1 cellular context compared by ENCODE assay signal in the genomic region with DNA sequence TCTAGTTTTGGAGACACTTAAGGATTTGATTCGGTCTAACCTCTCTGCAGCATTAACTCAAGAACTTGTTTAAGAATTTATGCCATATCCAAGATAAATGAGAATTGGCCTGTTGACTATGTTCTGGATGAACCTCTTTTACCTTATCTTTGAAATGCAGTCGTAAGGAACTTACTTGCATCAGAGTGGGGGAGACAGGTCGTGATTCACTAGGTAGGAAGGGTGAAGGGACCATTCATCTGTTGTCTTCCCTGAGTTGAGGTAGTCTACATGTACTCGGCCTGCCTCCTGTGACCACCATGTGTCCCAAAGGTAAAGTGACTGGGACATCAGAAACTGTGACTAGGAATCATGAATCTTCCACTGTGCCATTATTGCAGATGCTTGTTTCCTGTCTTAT.
TF ChIP-seq lines count a peak whose summit lies in the region.

No MANE protein-coding gene starts in this region.

TF ChIP-seq in K562, 482 proteins besides CTCF, POLR2A, EP300 and RAD21 (continued from another document and continues in another):
- TF ChIP-seq CBFA2T2 (conservative IDR thresholded peaks at IDR 0.05), result peak; percentile 75
- TF ChIP-seq ZNF217 (CRISPR knock-in tag; IDR thresholded peaks at IDR 0.05), result no peak
- peak; percentile 89 for TF ChIP-seq HMBOX1 (IDR thresholded peaks at IDR 0.05)
- peak; percentile 9 to 68; a peak in 1 of 4 replicates for TF ChIP-seq TRIM24 (IDR thresholded peaks at IDR 0.05)
- TF ChIP-seq YY1 (IDR thresholded peaks at IDR 0.05; ENCODE audit: borderline replicate concordance in 1 of 3, control insufficient read depth in 1 of 3, extremely low read depth in 1 of 3, insufficient read depth in 3 of 3, insufficient read length in 1 of 3, insufficient replicate concordance in 2 of 3, low read depth in 1 of 3, low read length in 2 of 3), result no peak
- no peak for TF ChIP-seq MBD2 (IDR thresholded peaks at IDR 0.05; ENCODE audit: borderline replicate concordance, low read depth)
- TF ChIP-seq FOS (IDR thresholded peaks at IDR 0.05; ENCODE audit: extremely low read depth, insufficient read length), result no peak
- TF ChIP-seq, protein P1, sequence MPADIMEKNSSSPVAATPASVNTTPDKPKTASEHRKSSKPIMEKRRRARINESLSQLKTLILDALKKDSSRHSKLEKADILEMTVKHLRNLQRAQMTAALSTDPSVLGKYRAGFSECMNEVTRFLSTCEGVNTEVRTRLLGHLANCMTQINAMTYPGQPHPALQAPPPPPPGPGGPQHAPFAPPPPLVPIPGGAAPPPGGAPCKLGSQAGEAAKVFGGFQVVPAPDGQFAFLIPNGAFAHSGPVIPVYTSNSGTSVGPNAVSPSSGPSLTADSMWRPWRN (IDR thresholded peaks at IDR 0.05; ENCODE audit: low read depth), result no peak
- 0 out of 2 replicates have a peak, but pooled peaks have one; percentile 29 for TF ChIP-seq ARID3A (IDR thresholded peaks at IDR 0.05; ENCODE audit: borderline replicate concordance, low read depth, low read length)
- TF ChIP-seq NFIC (IDR thresholded peaks at IDR 0.05), result peak; percentile 29; the same call in 1 of the 2 replicates
- TF ChIP-seq, protein P2, sequence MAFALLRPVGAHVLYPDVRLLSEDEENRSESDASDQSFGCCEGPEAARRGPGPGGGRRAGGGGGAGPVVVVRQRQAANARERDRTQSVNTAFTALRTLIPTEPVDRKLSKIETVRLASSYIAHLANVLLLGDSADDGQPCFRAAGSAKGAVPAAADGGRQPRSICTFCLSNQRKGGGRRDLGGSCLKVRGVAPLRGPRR (CRISPR knock-in tag; IDR thresholded peaks at IDR 0.05), result no peak
- TF ChIP-seq, protein P3, sequence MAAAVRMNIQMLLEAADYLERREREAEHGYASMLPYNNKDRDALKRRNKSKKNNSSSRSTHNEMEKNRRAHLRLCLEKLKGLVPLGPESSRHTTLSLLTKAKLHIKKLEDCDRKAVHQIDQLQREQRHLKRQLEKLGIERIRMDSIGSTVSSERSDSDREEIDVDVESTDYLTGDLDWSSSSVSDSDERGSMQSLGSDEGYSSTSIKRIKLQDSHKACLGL (CRISPR knock-in tag; IDR thresholded peaks at IDR 0.05; ENCODE audit: borderline replicate concordance, poor library complexity, severe bottlenecking), result no peak
- TF ChIP-seq GATA2 (CRISPR knock-in tag; IDR thresholded peaks at IDR 0.05), result 0 out of 2 replicates have a peak, but pooled peaks have one; percentile 21
- peak; percentile 59; the same call in 1 of the 2 replicates for TF ChIP-seq EHMT2 (IDR thresholded peaks at IDR 0.05)
- TF ChIP-seq MTA2 (IDR thresholded peaks at IDR 0.05; ENCODE audit: low read depth), result peak; percentile 51; the same call in 1 of the 2 replicates
- no peak for TF ChIP-seq GABPA (tag; conservative IDR thresholded peaks at IDR 0.05; ENCODE audit: low read depth)
- TF ChIP-seq JUND (IDR thresholded peaks at IDR 0.05; ENCODE audit: borderline replicate concordance, low read depth, low read length), result no peak
- TF ChIP-seq JUND (tag; IDR thresholded peaks at IDR 0.05; ENCODE audit: borderline replicate concordance, low read depth, low read length), result peak; percentile 30; the same call in 1 of the 3 replicates
- peak; percentile 86 for TF ChIP-seq ARID1B (IDR thresholded peaks at IDR 0.05)
- no peak for TF ChIP-seq ZNF324 (CRISPR knock-in tag; IDR thresholded peaks at IDR 0.05)
- peak; percentile 42; the same call in 1 of the 2 replicates for TF ChIP-seq SOX6 (IDR thresholded peaks at IDR 0.05)
- TF ChIP-seq CCAR2 (IDR thresholded peaks at IDR 0.05; ENCODE audit: low read depth, low read length), result no peak
- TF ChIP-seq HDAC1 (IDR thresholded peaks at IDR 0.05), result peak in 1 of 2 experiments; percentile 71; a peak in 2 of 4 replicates
- TF ChIP-seq ELK1 (CRISPR knock-in tag; IDR thresholded peaks at IDR 0.05), result no peak
- no peak for TF ChIP-seq ILK (tag; IDR thresholded peaks at IDR 0.05; ENCODE audit: borderline replicate concordance, low read depth)
- TF ChIP-seq HDAC2 (IDR thresholded peaks at IDR 0.05), result peak; percentile 77; the same call in 1 of the 2 replicates
- peak in 1 of 2 experiments; percentile 39; a peak in 1 of 4 replicates for TF ChIP-seq ARNT (IDR thresholded peaks at IDR 0.05)
- no peak for TF ChIP-seq ZNF140 (CRISPR knock-in tag; IDR thresholded peaks at IDR 0.05)
- TF ChIP-seq CREM (IDR thresholded peaks at IDR 0.05; ENCODE audit: low read depth), result 0 out of 2 replicates have a peak, but pooled peaks have one; percentile 9
- TF ChIP-seq CBX3 (IDR thresholded peaks at IDR 0.05; ENCODE audit: borderline replicate concordance in 1 of 2, low read length in 2 of 2), result peak in 1 of 2 experiments; percentile 31; a peak in 1 of 3 replicates
- TF ChIP-seq ZNF699 (CRISPR knock-in tag; IDR thresholded peaks at IDR 0.05; ENCODE audit: insufficient replicate concordance), result no peak
- TF ChIP-seq ZZZ3 (IDR thresholded peaks at IDR 0.05), result no peak
- TF ChIP-seq, protein P4, sequence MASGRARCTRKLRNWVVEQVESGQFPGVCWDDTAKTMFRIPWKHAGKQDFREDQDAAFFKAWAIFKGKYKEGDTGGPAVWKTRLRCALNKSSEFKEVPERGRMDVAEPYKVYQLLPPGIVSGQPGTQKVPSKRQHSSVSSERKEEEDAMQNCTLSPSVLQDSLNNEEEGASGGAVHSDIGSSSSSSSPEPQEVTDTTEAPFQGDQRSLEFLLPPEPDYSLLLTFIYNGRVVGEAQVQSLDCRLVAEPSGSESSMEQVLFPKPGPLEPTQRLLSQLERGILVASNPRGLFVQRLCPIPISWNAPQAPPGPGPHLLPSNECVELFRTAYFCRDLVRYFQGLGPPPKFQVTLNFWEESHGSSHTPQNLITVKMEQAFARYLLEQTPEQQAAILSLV (tag; IDR thresholded peaks at IDR 0.05), result no peak
- no peak for TF ChIP-seq SIX5 (IDR thresholded peaks at IDR 0.05; ENCODE audit: borderline replicate concordance in 1 of 2, insufficient read depth in 1 of 2, low read depth in 1 of 2, low read length in 2 of 2)
- no peak for TF ChIP-seq RB1 (IDR thresholded peaks at IDR 0.05; ENCODE audit: low read depth)
- TF ChIP-seq MAX (CRISPR knock-in tag; IDR thresholded peaks at IDR 0.05), result no peak
- peak; percentile 87 for TF ChIP-seq MEIS2 (IDR thresholded peaks at IDR 0.05; ENCODE audit: partially characterized antibody)
- peak; percentile 26; the same call in 1 of the 2 replicates for TF ChIP-seq CC2D1A (IDR thresholded peaks at IDR 0.05)
- TF ChIP-seq, protein P5, sequence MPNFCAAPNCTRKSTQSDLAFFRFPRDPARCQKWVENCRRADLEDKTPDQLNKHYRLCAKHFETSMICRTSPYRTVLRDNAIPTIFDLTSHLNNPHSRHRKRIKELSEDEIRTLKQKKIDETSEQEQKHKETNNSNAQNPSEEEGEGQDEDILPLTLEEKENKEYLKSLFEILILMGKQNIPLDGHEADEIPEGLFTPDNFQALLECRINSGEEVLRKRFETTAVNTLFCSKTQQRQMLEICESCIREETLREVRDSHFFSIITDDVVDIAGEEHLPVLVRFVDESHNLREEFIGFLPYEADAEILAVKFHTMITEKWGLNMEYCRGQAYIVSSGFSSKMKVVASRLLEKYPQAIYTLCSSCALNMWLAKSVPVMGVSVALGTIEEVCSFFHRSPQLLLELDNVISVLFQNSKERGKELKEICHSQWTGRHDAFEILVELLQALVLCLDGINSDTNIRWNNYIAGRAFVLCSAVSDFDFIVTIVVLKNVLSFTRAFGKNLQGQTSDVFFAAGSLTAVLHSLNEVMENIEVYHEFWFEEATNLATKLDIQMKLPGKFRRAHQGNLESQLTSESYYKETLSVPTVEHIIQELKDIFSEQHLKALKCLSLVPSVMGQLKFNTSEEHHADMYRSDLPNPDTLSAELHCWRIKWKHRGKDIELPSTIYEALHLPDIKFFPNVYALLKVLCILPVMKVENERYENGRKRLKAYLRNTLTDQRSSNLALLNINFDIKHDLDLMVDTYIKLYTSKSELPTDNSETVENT (CRISPR knock-in tag; IDR thresholded peaks at IDR 0.05), result no peak
- 0 out of 2 replicates have a peak, but pooled peaks have one; percentile 35 for TF ChIP-seq LEF1 (IDR thresholded peaks at IDR 0.05)
- TF ChIP-seq, protein P6, sequence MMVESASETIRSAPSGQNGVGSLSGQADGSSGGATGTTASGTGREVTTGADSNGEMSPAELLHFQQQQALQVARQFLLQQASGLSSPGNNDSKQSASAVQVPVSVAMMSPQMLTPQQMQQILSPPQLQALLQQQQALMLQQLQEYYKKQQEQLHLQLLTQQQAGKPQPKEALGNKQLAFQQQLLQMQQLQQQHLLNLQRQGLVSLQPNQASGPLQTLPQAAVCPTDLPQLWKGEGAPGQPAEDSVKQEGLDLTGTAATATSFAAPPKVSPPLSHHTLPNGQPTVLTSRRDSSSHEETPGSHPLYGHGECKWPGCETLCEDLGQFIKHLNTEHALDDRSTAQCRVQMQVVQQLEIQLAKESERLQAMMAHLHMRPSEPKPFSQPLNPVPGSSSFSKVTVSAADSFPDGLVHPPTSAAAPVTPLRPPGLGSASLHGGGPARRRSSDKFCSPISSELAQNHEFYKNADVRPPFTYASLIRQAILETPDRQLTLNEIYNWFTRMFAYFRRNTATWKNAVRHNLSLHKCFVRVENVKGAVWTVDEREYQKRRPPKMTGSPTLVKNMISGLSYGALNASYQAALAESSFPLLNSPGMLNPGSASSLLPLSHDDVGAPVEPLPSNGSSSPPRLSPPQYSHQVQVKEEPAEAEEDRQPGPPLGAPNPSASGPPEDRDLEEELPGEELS (CRISPR knock-in tag; IDR thresholded peaks at IDR 0.05; ENCODE audit: borderline replicate concordance), result no peak
- TF ChIP-seq FOSL1 (tag; conservative IDR thresholded peaks at IDR 0.05), result 0 out of 2 replicates have a peak, but pooled peaks have one; percentile 19
- TF ChIP-seq KDM4B (IDR thresholded peaks at IDR 0.05; ENCODE audit: borderline replicate concordance in 2 of 2, low read depth in 1 of 2), result no peak
- TF ChIP-seq SMARCE1 (IDR thresholded peaks at IDR 0.05), result peak; percentile 73
- no peak for TF ChIP-seq L3MBTL2 (IDR thresholded peaks at IDR 0.05)
- peak; percentile 30; the same call in 1 of the 2 replicates for TF ChIP-seq SMARCC2 (IDR thresholded peaks at IDR 0.05; ENCODE audit: low read depth)
- TF ChIP-seq PKNOX1 (IDR thresholded peaks at IDR 0.05), result peak; percentile 45
- TF ChIP-seq TCF3 (CRISPR knock-in tag; IDR thresholded peaks at IDR 0.05), result peak; percentile 84
- TF ChIP-seq C11orf30 (IDR thresholded peaks at IDR 0.05; ENCODE audit: low read depth), result no peak
- no peak for TF ChIP-seq MECOM (CRISPR knock-in tag; IDR thresholded peaks at IDR 0.05)
- peak; percentile 66 for TF ChIP-seq NCOR1 (IDR thresholded peaks at IDR 0.05)
- TF ChIP-seq STAT5A (IDR thresholded peaks at IDR 0.05; ENCODE audit: borderline replicate concordance, low read length), result peak; percentile 53; the same call in 1 of the 2 replicates
- peak; percentile 82; the same call in 1 of the 2 replicates for TF ChIP-seq DPF2 (IDR thresholded peaks at IDR 0.05)
- no peak for TF ChIP-seq PPARD (CRISPR knock-in tag; IDR thresholded peaks at IDR 0.05)
- peak; percentile 89 for TF ChIP-seq CBFA2T3 (IDR thresholded peaks at IDR 0.05)
- TF ChIP-seq CHD4 (IDR thresholded peaks at IDR 0.05; ENCODE audit: insufficient read depth, insufficient replicate concordance, low read depth, low read length, poor library complexity, severe bottlenecking), result no peak
- TF ChIP-seq EZH2 (IDR thresholded peaks at IDR 0.05; ENCODE audit: borderline replicate concordance, low read depth, low read length), result no peak
- peak; percentile 80 for TF ChIP-seq SMARCA4 (IDR thresholded peaks at IDR 0.05)
- peak; percentile 25; the same call in 1 of the 2 replicates for TF ChIP-seq CEBPB (tag; IDR thresholded peaks at IDR 0.05)
- TF ChIP-seq PML (IDR thresholded peaks at IDR 0.05; ENCODE audit: low read length), result no peak
